17 cellular contexts compared by ENCODE assay signal in genomic region chr1:74512516-74512915, GRCh38. TPM values are rescaled to one million over a fixed set of nuclear protein-coding genes. Genes with fewer than 3 reads are reported as not detected.
"Had no signal": no experiment of that assay in that cellular context is flagged by ENCODE, and none has a peak within 500 bp of the region (broad histone marks: within the 10 kb centered on the region; RNA-seq: fewer than 3 reads in every experiment).

LRRC53 (minus strand) TSS chr1:74512611; CDS start chr1:74483349, 29,262 bp downstream.

- H3K36me3 Mint-ChIP-seq: natural killer cell, T-cell had no signal

- H3K9me3 Mint-ChIP-seq: activated naive CD8-positive, alpha-beta T cell treated with anti-CD3 and anti-CD28 coated beads, Interleukin-2, amount 50 U/mL, for 24 hours; activated T-helper 1 cell treated with anti-CD3 and anti-CD28 coated beads, Interleukin-12 subunit alpha, Interleukin-12 subunit beta, Interleukin-2, Interleukin-4 antibody, amounts not matched to agents 30 ng/mL and 10 ng/mL and 1 ng/mL, durations not matched to agents 14 hours and 24 hours and 36 hours had no signal

- DNase-seq: activated CD4-positive, alpha-beta T cell treated with anti-CD3 and anti-CD28 coated beads for 48 hours; activated naive CD4-positive, alpha-beta T cell treated with Interleukin-2 at 50 U/mL for 16 hours; activated naive CD8-positive, alpha-beta T cell treated with anti-CD3 and anti-CD28 coated beads, Interleukin-2, amount 50 U/mL, for 24 hours; erythroblast; left cardiac atrium; mammary epithelial cell; natural killer cell; stimulated activated CD4-positive, alpha-beta T cell treated with anti-CD3 and anti-CD28 coated beads, Interleukin-4, amount 100 ng/mL, for 1 hour; stimulated activated CD8-positive, alpha-beta memory T cell treated with anti-CD3 and anti-CD28 coated beads, Interleukin-4, amount 100 ng/mL, for 48 hours; stimulated activated naive CD8-positive, alpha-beta T cell treated with anti-CD3 and anti-CD28 coated beads, Interleukin-15, Interleukin-2, amounts not matched to agents 100 U/mL and 50 U/mL, for 24 hours; T-cell; T1000 had no signal

- H3K27ac ChIP-seq: VCaP had no signal

- H3K4me3 Mint-ChIP-seq: activated naive CD8-positive, alpha-beta T cell treated with anti-CD3 and anti-CD28 coated beads, Interleukin-2, amount 50 U/mL, for 24 hours; activated T-helper 1 cell treated with anti-CD3 and anti-CD28 coated beads, Interleukin-12 subunit alpha, Interleukin-12 subunit beta, Interleukin-2, Interleukin-4 antibody, amounts not matched to agents 30 ng/mL and 10 ng/mL and 1 ng/mL, durations not matched to agents 14 hours and 24 hours and 36 hours; central memory CD8-positive, alpha-beta T cell; natural killer cell; T-cell had no signal

- ATAC-seq: activated naive CD8-positive, alpha-beta T cell treated with anti-CD3 and anti-CD28 coated beads, Interleukin-2, amount 50 U/mL, for 24 hours; natural killer cell; stimulated activated naive CD8-positive, alpha-beta T cell treated with anti-CD3 and anti-CD28 coated beads, Interleukin-15, Interleukin-2, amounts not matched to agents 100 U/mL and 50 U/mL, for 24 hours; T-cell had no signal

- H3K27ac Mint-ChIP-seq: activated naive CD8-positive, alpha-beta T cell treated with anti-CD3 and anti-CD28 coated beads, Interleukin-2, amount 50 U/mL, for 24 hours; activated T-helper 1 cell treated with anti-CD3 and anti-CD28 coated beads, Interleukin-12 subunit alpha, Interleukin-12 subunit beta, Interleukin-2, Interleukin-4 antibody, amounts not matched to agents 30 ng/mL and 10 ng/mL and 1 ng/mL, durations not matched to agents 14 hours and 24 hours and 36 hours; natural killer cell; T-cell had no signal

- H3K4me1 Mint-ChIP-seq: activated naive CD8-positive, alpha-beta T cell treated with anti-CD3 and anti-CD28 coated beads, Interleukin-2, amount 50 U/mL, for 24 hours; central memory CD8-positive, alpha-beta T cell; natural killer cell; T-cell had no signal

- H3K27me3 Mint-ChIP-seq: central memory CD8-positive, alpha-beta T cell; T-cell had no signal

RNA-seq across cellular contexts. Expression of gene LRRC53, which starts in this region (rescaled TPM):
- total RNA-seq: activated T-helper 1 cell treated with anti-CD3 and anti-CD28 coated beads, Interleukin-12 subunit alpha, Interleukin-12 subunit beta, Interleukin-2, Interleukin-4 antibody, amounts not matched to agents 30 ng/mL and 10 ng/mL and 1 ng/mL, durations not matched to agents 14 hours and 24 hours and 36 hours; left cardiac atrium; mammary epithelial cell; mucosa of gallbladder; natural killer cell; osteocyte; T-cell had no signal
- polyA plus RNA-seq: mammary epithelial cell had no signal
